9 cellular contexts compared by ENCODE assay signal in genomic region chr14:35287481-35288013, GRCh38. TPM values are rescaled to one million over a fixed set of nuclear protein-coding genes. Genes with fewer than 3 reads are reported as not detected.
DNase-seq lines count a peak whose midpoint lies in the region; ATAC-seq and TF ChIP-seq lines count a peak whose summit lies in the region.
"Had no signal": no experiment of that assay in that cellular context is flagged by ENCODE, and none has a peak within 500 bp of the region (broad histone marks: within the 10 kb centered on the region; RNA-seq: fewer than 3 reads in every experiment).

No MANE protein-coding gene starts in this region.

- no peak for TF ChIP-seq EP300 in transverse colon (IDR thresholded peaks at IDR 0.05; ENCODE audit: low read depth)

- no peaks in the 10 kb centered on the region for H3K9me3 Mint-ChIP-seq in activated naive CD4-positive, alpha-beta T cell treated with anti-CD3 and anti-CD28 coated beads, Interleukin-2, amount 10 ng/mL, durations not matched to agents 7 days and 5 days
- no peaks in the 10 kb centered on the region for H3K9me3 Mint-ChIP-seq in activated T-helper 2 cell treated with anti-CD3 and anti-CD28 coated beads, Interferon-gamma antibody, Interleukin-2, Interleukin-4, amounts not matched to agents 10 μg/mL and 5 μg/mL and 100 μg/mL, durations not matched to agents 14 hours and 24 hours and 36 hours
- no peaks in the 10 kb centered on the region for H3K9me3 Mint-ChIP-seq in naive thymus-derived CD8-positive, alpha-beta T cell

- H3K27ac ChIP-seq in transverse colon = no peak overlapping the region

- no peaks in the 10 kb centered on the region for H3K36me3 ChIP-seq in transverse colon

- no peak overlapping the region for H3K27ac Mint-ChIP-seq in activated naive CD4-positive, alpha-beta T cell treated with anti-CD3 and anti-CD28 coated beads, Interleukin-2, amount 10 ng/mL, durations not matched to agents 7 days and 5 days
- H3K27ac Mint-ChIP-seq in activated T-helper 2 cell treated with anti-CD3 and anti-CD28 coated beads, Interferon-gamma antibody, Interleukin-2, Interleukin-4, amounts not matched to agents 10 μg/mL and 5 μg/mL and 100 μg/mL, durations not matched to agents 14 hours and 24 hours and 36 hours = peak overlapping the region; percentile 98
- H3K27ac Mint-ChIP-seq in naive thymus-derived CD8-positive, alpha-beta T cell = peak overlapping the region in 7 of 10 donors; percentile 30 to 92 (median 80)

- no peaks in the 10 kb centered on the region for H3K27me3 ChIP-seq in transverse colon

- TF ChIP-seq CTCF in transverse colon (IDR thresholded peaks at IDR 0.05) = no peak

- peaks cover 0 to 7% (median 3%) of the 10 kb centered on the region in 4 donors for H3K4me1 ChIP-seq in transverse colon

- H3K4me1 Mint-ChIP-seq in activated naive CD4-positive, alpha-beta T cell treated with anti-CD3 and anti-CD28 coated beads, Interleukin-2, amount 10 ng/mL, durations not matched to agents 7 days and 5 days = peaks cover 54% of the 10 kb centered on the region
- H3K4me1 Mint-ChIP-seq in activated T-helper 2 cell treated with anti-CD3 and anti-CD28 coated beads, Interferon-gamma antibody, Interleukin-2, Interleukin-4, amounts not matched to agents 10 μg/mL and 5 μg/mL and 100 μg/mL, durations not matched to agents 14 hours and 24 hours and 36 hours (ENCODE audit: low read depth) = peaks cover 48% of the 10 kb centered on the region
- H3K4me1 Mint-ChIP-seq in naive thymus-derived CD8-positive, alpha-beta T cell = peaks cover 15 to 54% (median 39%) of the 10 kb centered on the region in 4 donors

- 20 to 26% methylated on average over 1 to 7 of the region's 7 CpGs for WGBS in transverse colon (ENCODE audit: low coverage in 1 of 2), 2 donors

- peak; percentile 73 for DNase-seq in activated naive CD4-positive, alpha-beta T cell treated with Interleukin-2 at 50 U/mL for 16 hours
- DNase-seq in activated naive CD4-positive, alpha-beta T cell treated with anti-CD3 and anti-CD28 coated beads, Interleukin-2, amount 10 ng/mL, durations not matched to agents 7 days and 5 days = no peak
- no peak for DNase-seq in activated T-helper 2 cell treated with anti-CD3 and anti-CD28 coated beads, Interferon-gamma antibody, Interleukin-2, Interleukin-4, amounts not matched to agents 10 μg/mL and 5 μg/mL and 100 μg/mL, durations not matched to agents 14 hours and 24 hours and 36 hours (ENCODE audit: low spot score)
- no peak for DNase-seq in naive thymus-derived CD8-positive, alpha-beta T cell
- DNase-seq in transverse colon (peak; percentile 12), NCI-H1105 (lab: John Stamatoyannopoulos, UW) (no peak), HK-2 (ENCODE audit: unreplicated experiment) (no peak)

- POLR2A ChIA-PET in naive thymus-derived CD8-positive, alpha-beta T cell (lab: Charles Lee) = interaction anchor here (0.6 to 1.3 kb wide), 5 partner anchors 12 to 129 kb away, joined by 3 to 8 read pairs (median 3); partner anchors contain the start of gene NFKBIA

- no peak for ATAC-seq in naive thymus-derived CD8-positive, alpha-beta T cell
- ATAC-seq in GM19351 (IDR thresholded peaks at IDR 0.05; ENCODE audit: unreplicated experiment) = no peak
- ATAC-seq: HCT116 had no signal

- H3K4me3 ChIP-seq in transverse colon = no peak overlapping the region

- intact Hi-C loops in activated T-helper 2 cell treated with anti-CD3 and anti-CD28 coated beads, Interferon-gamma antibody, Interleukin-2, Interleukin-4, amounts not matched to agents 10 μg/mL and 5 μg/mL and 100 μg/mL, durations not matched to agents 14 hours and 24 hours and 36 hours (cut with micrococcal nuclease) = loop anchor here (1.0 to 2.0 kb wide), 8 partner anchors 27 to 305 kb away; partner anchors contain the start of genes NFKBIA and SRP54
- intact Hi-C loops in transverse colon (cut with DNase I; ENCODE audit: low total_unique reads) = no loop called here

- no peak for TF ChIP-seq POLR2A in transverse colon (IDR thresholded peaks at IDR 0.05)

- H3K4me3 Mint-ChIP-seq in activated naive CD4-positive, alpha-beta T cell treated with anti-CD3 and anti-CD28 coated beads, Interleukin-2, amount 10 ng/mL, durations not matched to agents 7 days and 5 days = no peak overlapping the region
- H3K4me3 Mint-ChIP-seq in activated T-helper 2 cell treated with anti-CD3 and anti-CD28 coated beads, Interferon-gamma antibody, Interleukin-2, Interleukin-4, amounts not matched to agents 10 μg/mL and 5 μg/mL and 100 μg/mL, durations not matched to agents 14 hours and 24 hours and 36 hours (ENCODE audit: low read depth) = peak overlapping the region; percentile 61
- H3K4me3 Mint-ChIP-seq in naive thymus-derived CD8-positive, alpha-beta T cell = peak overlapping the region in 2 of 10 donors; percentile 6 to 14

- CTCF ChIA-PET in activated naive CD4-positive, alpha-beta T cell treated with anti-CD3 and anti-CD28 coated beads, Interleukin-2, amount 10 ng/mL, durations not matched to agents 7 days and 5 days (lab: Charles Lee) = interaction anchor here (1.0 to 1.9 kb wide), 5 partner anchors 24 to 118 kb away, joined by 4 to 6 read pairs (median 4); no protein-coding TSS in a partner anchor

- peaks cover 13% of the 10 kb centered on the region for H3K36me3 Mint-ChIP-seq in activated naive CD4-positive, alpha-beta T cell treated with anti-CD3 and anti-CD28 coated beads, Interleukin-2, amount 10 ng/mL, durations not matched to agents 7 days and 5 days
- H3K36me3 Mint-ChIP-seq in activated T-helper 2 cell treated with anti-CD3 and anti-CD28 coated beads, Interferon-gamma antibody, Interleukin-2, Interleukin-4, amounts not matched to agents 10 μg/mL and 5 μg/mL and 100 μg/mL, durations not matched to agents 14 hours and 24 hours and 36 hours (ENCODE audit: low read depth) = peaks cover 17% of the 10 kb centered on the region
- peaks cover 0 to 2% (median 0%) of the 10 kb centered on the region in 3 donors for H3K36me3 Mint-ChIP-seq in naive thymus-derived CD8-positive, alpha-beta T cell

- in situ Hi-C loops in transverse colon (cut with MboI; ENCODE audit: low pct_ligation_motif_present in 1 of 4, low pct_unique_long_range_greater_than_20kb in 1 of 4, low sequenced_read_pairs in 3 of 4) = loop anchor here in 1 of 4 donors (25.0 kb wide), 1 partner anchor 125 kb away; the partner anchor contains the start of gene NFKBIA

- peaks cover 4% of the 10 kb centered on the region for H3K27me3 Mint-ChIP-seq in activated naive CD4-positive, alpha-beta T cell treated with anti-CD3 and anti-CD28 coated beads, Interleukin-2, amount 10 ng/mL, durations not matched to agents 7 days and 5 days
- H3K27me3 Mint-ChIP-seq in activated T-helper 2 cell treated with anti-CD3 and anti-CD28 coated beads, Interferon-gamma antibody, Interleukin-2, Interleukin-4, amounts not matched to agents 10 μg/mL and 5 μg/mL and 100 μg/mL, durations not matched to agents 14 hours and 24 hours and 36 hours (ENCODE audit: low read depth) = no peaks in the 10 kb centered on the region
- no peaks in the 10 kb centered on the region for H3K27me3 Mint-ChIP-seq in naive thymus-derived CD8-positive, alpha-beta T cell

- H3K9me3 ChIP-seq in transverse colon = no peaks in the 10 kb centered on the region

RNA-seq across cellular contexts. Expression of gene PSMA6, which starts 4.6 kb away (rescaled TPM):
- total RNA-seq in activated T-helper 2 cell treated with anti-CD3 and anti-CD28 coated beads, Interferon-gamma antibody, Interleukin-2, Interleukin-4, amounts not matched to agents 10 μg/mL and 5 μg/mL and 100 μg/mL, durations not matched to agents 14 hours and 24 hours and 36 hours = 396 and 397 TPM in 2 replicates
- 100 to 1,000 TPM; 104 to 126 TPM for total RNA-seq in naive thymus-derived CD8-positive, alpha-beta T cell
- 100 to 1,000 TPM; 256 to 378 (median 273) TPM for polyA plus RNA-seq in naive thymus-derived CD8-positive, alpha-beta T cell
- total RNA-seq in transverse colon = 100 to 1,000 TPM in 2 of 4 donors, 10 to 100 TPM in 2; 24.5 to 141 (median 81.2) TPM

Comparison
In these comparisons a context has a peak if more than half of its experiments do, and no peak if none do; other contexts are left out.
1. DNase-seq: peak in activated naive CD4-positive, alpha-beta T cell treated with Interleukin-2 at 50 U/mL for 16 hours (single experiment) and transverse colon (single experiment); none in activated naive CD4-positive, alpha-beta T cell treated with anti-CD3 and anti-CD28 coated beads, Interleukin-2, amount 10 ng/mL, durations not matched to agents 7 days and 5 days (single experiment), activated T-helper 2 cell treated with anti-CD3 and anti-CD28 coated beads, Interferon-gamma antibody, Interleukin-2, Interleukin-4, amounts not matched to agents 10 μg/mL and 5 μg/mL and 100 μg/mL, durations not matched to agents 14 hours and 24 hours and 36 hours (single experiment), naive thymus-derived CD8-positive, alpha-beta T cell (0 of 10), NCI-H1105 (single experiment) and HK-2 (single experiment).